1 cellular context compared by ENCODE assay signal in the genomic region with DNA sequence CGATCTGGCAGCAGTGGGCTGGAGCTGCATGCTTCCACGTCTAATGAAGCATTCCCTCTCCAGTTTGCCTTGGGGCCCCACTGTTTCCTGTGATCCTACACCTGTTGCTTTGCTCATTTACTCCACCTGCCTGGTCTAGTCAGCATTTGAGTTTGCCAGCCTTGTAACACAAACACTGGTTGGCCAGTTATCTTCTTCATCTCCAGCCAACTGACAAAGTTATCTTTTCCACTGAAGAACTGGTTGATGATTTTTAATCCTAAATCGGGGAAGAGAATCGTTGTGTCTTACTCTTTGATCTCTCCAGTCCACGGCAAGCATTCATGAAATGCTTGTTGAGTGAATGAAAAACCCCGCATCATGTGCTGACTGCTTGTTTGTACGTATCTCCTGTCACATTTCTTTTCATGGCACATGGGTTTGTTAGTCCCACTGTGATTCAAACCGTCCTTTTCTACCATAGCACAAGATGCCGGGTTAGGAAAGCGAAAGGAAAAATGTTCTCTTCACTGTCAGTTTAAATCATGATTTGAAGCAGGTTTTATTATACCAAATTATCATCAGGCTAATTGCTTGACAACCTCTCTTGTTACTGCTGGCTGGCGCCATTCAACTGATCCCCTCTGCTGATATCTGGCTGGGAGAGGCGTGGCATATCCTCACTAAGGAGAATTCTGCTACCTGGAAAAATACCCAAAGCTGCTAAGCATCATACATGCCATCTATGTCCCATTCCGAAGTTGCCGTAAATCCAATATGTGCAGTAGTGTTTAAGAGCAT.
TF ChIP-seq lines count a peak whose summit lies in the region.

No MANE protein-coding gene starts in this region.

TF ChIP-seq in HEK293, 187 proteins besides CTCF, POLR2A, EP300 and RAD21 (continued from another document):
- TF ChIP-seq MZF1 (tag by site-specific recombination; IDR thresholded peaks at IDR 0.05; ENCODE audit: borderline replicate concordance): peak; percentile 33; the same call in 1 of the 2 replicates
- TF ChIP-seq, protein P1, sequence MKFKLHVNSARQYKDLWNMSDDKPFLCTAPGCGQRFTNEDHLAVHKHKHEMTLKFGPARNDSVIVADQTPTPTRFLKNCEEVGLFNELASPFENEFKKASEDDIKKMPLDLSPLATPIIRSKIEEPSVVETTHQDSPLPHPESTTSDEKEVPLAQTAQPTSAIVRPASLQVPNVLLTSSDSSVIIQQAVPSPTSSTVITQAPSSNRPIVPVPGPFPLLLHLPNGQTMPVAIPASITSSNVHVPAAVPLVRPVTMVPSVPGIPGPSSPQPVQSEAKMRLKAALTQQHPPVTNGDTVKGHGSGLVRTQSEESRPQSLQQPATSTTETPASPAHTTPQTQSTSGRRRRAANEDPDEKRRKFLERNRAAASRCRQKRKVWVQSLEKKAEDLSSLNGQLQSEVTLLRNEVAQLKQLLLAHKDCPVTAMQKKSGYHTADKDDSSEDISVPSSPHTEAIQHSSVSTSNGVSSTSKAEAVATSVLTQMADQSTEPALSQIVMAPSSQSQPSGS (tag by site-specific recombination; IDR thresholded peaks at IDR 0.05; ENCODE audit: low read depth): no peak
- TF ChIP-seq, protein P2, sequence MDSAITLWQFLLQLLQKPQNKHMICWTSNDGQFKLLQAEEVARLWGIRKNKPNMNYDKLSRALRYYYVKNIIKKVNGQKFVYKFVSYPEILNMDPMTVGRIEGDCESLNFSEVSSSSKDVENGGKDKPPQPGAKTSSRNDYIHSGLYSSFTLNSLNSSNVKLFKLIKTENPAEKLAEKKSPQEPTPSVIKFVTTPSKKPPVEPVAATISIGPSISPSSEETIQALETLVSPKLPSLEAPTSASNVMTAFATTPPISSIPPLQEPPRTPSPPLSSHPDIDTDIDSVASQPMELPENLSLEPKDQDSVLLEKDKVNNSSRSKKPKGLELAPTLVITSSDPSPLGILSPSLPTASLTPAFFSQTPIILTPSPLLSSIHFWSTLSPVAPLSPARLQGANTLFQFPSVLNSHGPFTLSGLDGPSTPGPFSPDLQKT (IDR thresholded peaks at IDR 0.05; ENCODE audit: borderline replicate concordance, low read depth, low read length): no peak
- TF ChIP-seq ZXDB (tag by site-specific recombination; IDR thresholded peaks at IDR 0.05): no peak
- no peak for TF ChIP-seq ZBTB21 (tag by site-specific recombination; IDR thresholded peaks at IDR 0.05)
- TF ChIP-seq ZNF366 (tag by site-specific recombination; conservative IDR thresholded peaks at IDR 0.05): 0 out of 2 replicates have a peak, but pooled peaks have one; percentile 15
- TF ChIP-seq GFI1B (tag by site-specific recombination; IDR thresholded peaks at IDR 0.05): no peak
- TF ChIP-seq, protein P3, sequence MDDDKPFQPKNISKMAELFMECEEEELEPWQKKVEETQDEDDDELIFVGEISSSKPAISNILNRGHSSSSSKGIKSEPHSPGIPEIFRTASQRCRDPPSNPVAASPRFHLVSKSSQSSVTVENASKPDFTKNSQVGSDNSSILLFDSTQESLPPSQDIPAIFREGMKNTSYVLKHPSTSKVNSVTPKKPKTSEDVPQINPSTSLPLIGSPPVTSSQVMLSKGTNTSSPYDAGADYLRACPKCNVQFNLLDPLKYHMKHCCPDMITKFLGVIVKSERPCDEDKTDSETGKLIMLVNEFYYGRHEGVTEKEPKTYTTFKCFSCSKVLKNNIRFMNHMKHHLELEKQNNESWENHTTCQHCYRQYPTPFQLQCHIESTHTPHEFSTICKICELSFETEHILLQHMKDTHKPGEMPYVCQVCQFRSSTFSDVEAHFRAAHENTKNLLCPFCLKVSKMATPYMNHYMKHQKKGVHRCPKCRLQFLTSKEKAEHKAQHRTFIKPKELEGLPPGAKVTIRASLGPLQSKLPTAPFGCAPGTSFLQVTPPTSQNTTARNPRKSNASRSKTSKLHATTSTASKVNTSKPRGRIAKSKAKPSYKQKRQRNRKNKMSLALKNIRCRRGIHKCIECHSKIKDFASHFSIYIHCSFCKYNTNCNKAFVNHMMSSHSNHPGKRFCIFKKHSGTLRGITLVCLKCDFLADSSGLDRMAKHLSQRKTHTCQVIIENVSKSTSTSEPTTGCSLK (tag by site-specific recombination; IDR thresholded peaks at IDR 0.05): no peak
- TF ChIP-seq, protein P4, sequence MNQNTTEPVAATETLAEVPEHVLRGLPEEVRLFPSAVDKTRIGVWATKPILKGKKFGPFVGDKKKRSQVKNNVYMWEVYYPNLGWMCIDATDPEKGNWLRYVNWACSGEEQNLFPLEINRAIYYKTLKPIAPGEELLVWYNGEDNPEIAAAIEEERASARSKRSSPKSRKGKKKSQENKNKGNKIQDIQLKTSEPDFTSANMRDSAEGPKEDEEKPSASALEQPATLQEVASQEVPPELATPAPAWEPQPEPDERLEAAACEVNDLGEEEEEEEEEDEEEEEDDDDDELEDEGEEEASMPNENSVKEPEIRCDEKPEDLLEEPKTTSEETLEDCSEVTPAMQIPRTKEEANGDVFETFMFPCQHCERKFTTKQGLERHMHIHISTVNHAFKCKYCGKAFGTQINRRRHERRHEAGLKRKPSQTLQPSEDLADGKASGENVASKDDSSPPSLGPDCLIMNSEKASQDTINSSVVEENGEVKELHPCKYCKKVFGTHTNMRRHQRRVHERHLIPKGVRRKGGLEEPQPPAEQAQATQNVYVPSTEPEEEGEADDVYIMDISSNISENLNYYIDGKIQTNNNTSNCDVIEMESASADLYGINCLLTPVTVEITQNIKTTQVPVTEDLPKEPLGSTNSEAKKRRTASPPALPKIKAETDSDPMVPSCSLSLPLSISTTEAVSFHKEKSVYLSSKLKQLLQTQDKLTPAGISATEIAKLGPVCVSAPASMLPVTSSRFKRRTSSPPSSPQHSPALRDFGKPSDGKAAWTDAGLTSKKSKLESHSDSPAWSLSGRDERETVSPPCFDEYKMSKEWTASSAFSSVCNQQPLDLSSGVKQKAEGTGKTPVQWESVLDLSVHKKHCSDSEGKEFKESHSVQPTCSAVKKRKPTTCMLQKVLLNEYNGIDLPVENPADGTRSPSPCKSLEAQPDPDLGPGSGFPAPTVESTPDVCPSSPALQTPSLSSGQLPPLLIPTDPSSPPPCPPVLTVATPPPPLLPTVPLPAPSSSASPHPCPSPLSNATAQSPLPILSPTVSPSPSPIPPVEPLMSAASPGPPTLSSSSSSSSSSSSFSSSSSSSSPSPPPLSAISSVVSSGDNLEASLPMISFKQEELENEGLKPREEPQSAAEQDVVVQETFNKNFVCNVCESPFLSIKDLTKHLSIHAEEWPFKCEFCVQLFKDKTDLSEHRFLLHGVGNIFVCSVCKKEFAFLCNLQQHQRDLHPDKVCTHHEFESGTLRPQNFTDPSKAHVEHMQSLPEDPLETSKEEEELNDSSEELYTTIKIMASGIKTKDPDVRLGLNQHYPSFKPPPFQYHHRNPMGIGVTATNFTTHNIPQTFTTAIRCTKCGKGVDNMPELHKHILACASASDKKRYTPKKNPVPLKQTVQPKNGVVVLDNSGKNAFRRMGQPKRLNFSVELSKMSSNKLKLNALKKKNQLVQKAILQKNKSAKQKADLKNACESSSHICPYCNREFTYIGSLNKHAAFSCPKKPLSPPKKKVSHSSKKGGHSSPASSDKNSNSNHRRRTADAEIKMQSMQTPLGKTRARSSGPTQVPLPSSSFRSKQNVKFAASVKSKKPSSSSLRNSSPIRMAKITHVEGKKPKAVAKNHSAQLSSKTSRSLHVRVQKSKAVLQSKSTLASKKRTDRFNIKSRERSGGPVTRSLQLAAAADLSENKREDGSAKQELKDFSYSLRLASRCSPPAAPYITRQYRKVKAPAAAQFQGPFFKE (tag by site-specific recombination; IDR thresholded peaks at IDR 0.05; ENCODE audit: borderline replicate concordance): no peak
- no peak for TF ChIP-seq ZNF677 (tag by site-specific recombination; IDR thresholded peaks at IDR 0.05)
- no peak for TF ChIP-seq ZFP37 (tag by site-specific recombination; IDR thresholded peaks at IDR 0.05)
- TF ChIP-seq, protein P5, sequence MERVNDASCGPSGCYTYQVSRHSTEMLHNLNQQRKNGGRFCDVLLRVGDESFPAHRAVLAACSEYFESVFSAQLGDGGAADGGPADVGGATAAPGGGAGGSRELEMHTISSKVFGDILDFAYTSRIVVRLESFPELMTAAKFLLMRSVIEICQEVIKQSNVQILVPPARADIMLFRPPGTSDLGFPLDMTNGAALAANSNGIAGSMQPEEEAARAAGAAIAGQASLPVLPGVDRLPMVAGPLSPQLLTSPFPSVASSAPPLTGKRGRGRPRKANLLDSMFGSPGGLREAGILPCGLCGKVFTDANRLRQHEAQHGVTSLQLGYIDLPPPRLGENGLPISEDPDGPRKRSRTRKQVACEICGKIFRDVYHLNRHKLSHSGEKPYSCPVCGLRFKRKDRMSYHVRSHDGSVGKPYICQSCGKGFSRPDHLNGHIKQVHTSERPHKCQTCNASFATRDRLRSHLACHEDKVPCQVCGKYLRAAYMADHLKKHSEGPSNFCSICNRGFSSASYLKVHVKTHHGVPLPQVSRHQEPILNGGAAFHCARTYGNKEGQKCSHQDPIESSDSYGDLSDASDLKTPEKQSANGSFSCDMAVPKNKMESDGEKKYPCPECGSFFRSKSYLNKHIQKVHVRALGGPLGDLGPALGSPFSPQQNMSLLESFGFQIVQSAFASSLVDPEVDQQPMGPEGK (tag by site-specific recombination; IDR thresholded peaks at IDR 0.05): no peak
- TF ChIP-seq ZNF501 (tag by site-specific recombination; IDR thresholded peaks at IDR 0.05): peak; percentile 23; the same call in 1 of the 2 replicates
- TF ChIP-seq ZEB2 (tag by site-specific recombination; IDR thresholded peaks at IDR 0.05): no peak
- TF ChIP-seq OSR2 (tag by site-specific recombination; IDR thresholded peaks at IDR 0.05): peak; percentile 45
- 0 out of 2 replicates have a peak, but pooled peaks have one; percentile 31 for TF ChIP-seq ZNF341 (tag by site-specific recombination; IDR thresholded peaks at IDR 0.05; ENCODE audit: low read depth)
- peak; percentile 78; the same call in 1 of the 2 replicates for TF ChIP-seq TCF7L2 (IDR thresholded peaks at IDR 0.05; ENCODE audit: borderline replicate concordance, low read depth, low read length)
